In genomic region chr5:175236176-175236575, GRCh38 we compare ENCODE assay signal across 7 cellular contexts.
"Had no signal": no experiment of that assay in that cellular context is flagged by ENCODE, and none has a peak within 500 bp of the region (broad histone marks: within the 10 kb centered on the region; RNA-seq: fewer than 3 reads in every experiment).

No MANE protein-coding gene starts in this region.

- H3K4me3 ChIP-seq: GM23248, K562 had no signal

- DNase-seq: H9, HCEC 1CT had no signal

- H2AFZ ChIP-seq: GM23248 had no signal

- H3K9me3 Mint-ChIP-seq: H9 had no signal

- H3K27ac ChIP-seq: GM23248 had no signal

- FAIRE-seq: H1, H54, HTR-8/SVneo, K562 had no signal

- H3K27ac Mint-ChIP-seq: H9 had no signal

- H3K4me1 Mint-ChIP-seq: H9 had no signal

- ATAC-seq: K562 had no signal

- H3K9ac ChIP-seq: GM23248 had no signal

- H3K4me3 Mint-ChIP-seq: H9 had no signal
